In genomic region chr3:69385723-69386483, GRCh38 we compare ENCODE assay signal across 8 cellular contexts. TPM values are rescaled to one million over a fixed set of nuclear protein-coding genes. Genes with fewer than 3 reads are reported as not detected.
DNase-seq lines count a peak whose midpoint lies in the region; ATAC-seq, FAIRE-seq and TF ChIP-seq lines count a peak whose summit lies in the region.

Gene FRMD4B (minus strand): TSS chr3:69386088. CDS start chr3:69385989, 99 bp downstream.

- peaks cover 10% of the 10 kb centered on the region for H3K4me1 ChIP-seq in iPS-18a (ENCODE audit: control insufficient read depth, low read depth, low read length)

- H3K36me3 ChIP-seq in bronchial epithelial cell (ENCODE audit: control insufficient read depth, insufficient read depth, low read length) (no peaks in the 10 kb centered on the region), iPS-18a (ENCODE audit: control insufficient read depth, low read depth, low read length) (no peaks in the 10 kb centered on the region)

- H3K27me3 ChIP-seq in bronchial epithelial cell (ENCODE audit: control insufficient read depth, insufficient read depth, low read length) (no peaks in the 10 kb centered on the region), iPS-18a (ENCODE audit: control insufficient read depth, insufficient read depth, low read length) (peaks cover 41% of the 10 kb centered on the region)

- peak; percentile 34 for DNase-seq in activated T-cell treated with anti-CD3 and anti-CD28 coated beads for 48 hours (ENCODE audit: low read depth)
- no peak for DNase-seq in activated T-cell treated with anti-CD3 and anti-CD28 coated beads for 4 hours
- peak; percentile 29 for DNase-seq in RPMI7951 (ENCODE audit: low read depth)
- DNase-seq in bronchial epithelial cell (ENCODE audit: low read depth), result no peak
- peak; percentile 94 for DNase-seq in putamen (ENCODE audit: low spot score)
- DNase-seq in H54 (ENCODE audit: insufficient read length, low spot score), result no peak

- H3K4me3 ChIP-seq in bronchial epithelial cell (ENCODE audit: low read depth, low read length) (peak within 1 kb of the TSS; percentile 52), iPS-18a (ENCODE audit: low read length) (peak within 1 kb of the TSS; percentile 59)

- no peak for ATAC-seq in HG02763 (IDR thresholded peaks at IDR 0.05; ENCODE audit: unreplicated experiment)

- no peak for FAIRE-seq in bronchial epithelial cell (lab: Jason Lieb, UNC)
- no peak for FAIRE-seq in H54 (lab: Jason Lieb, UNC)

- no peak within 1 kb of the TSS for H3K27ac ChIP-seq in iPS-18a (ENCODE audit: low read length)

- no peak for TF ChIP-seq POLR2A in H54 (IDR thresholded peaks at IDR 0.05; ENCODE audit: low read depth, low read length)

- H3K9ac ChIP-seq in iPS-18a (ENCODE audit: low read length), result no peak within 1 kb of the TSS

- TF ChIP-seq CTCF in bronchial epithelial cell (IDR thresholded peaks at IDR 0.05; ENCODE audit: insufficient read depth, low read length, severe bottlenecking), result peak; percentile 51

- no peaks in the 10 kb centered on the region for H3K9me3 ChIP-seq in iPS-18a (ENCODE audit: control insufficient read depth, low read depth, low read length)

RNA-seq across cellular contexts. Expression of gene FRMD4B, which starts in this region (rescaled TPM):
- total RNA-seq in RPMI7951 (2014; rRNA removed; shearing (Covaris generic)), result 2.6 TPM in 2 replicates
- 31.3 and 61.3 TPM in 2 replicates for total RNA-seq in bronchial epithelial cell

Comparison
In these comparisons a context has a peak if more than half of its experiments do, and no peak if none do; other contexts are left out.
1. DNase-seq: peak in activated T-cell treated with anti-CD3 and anti-CD28 coated beads for 48 hours (single experiment), RPMI7951 (single experiment) and putamen (single experiment); none in activated T-cell treated with anti-CD3 and anti-CD28 coated beads for 4 hours (single experiment), bronchial epithelial cell (single experiment) and H54 (single experiment).